In genomic region chr14:19344689-19345088, GRCh38 we compare ENCODE assay signal across 7 cellular contexts.
DNase-seq lines count a peak whose midpoint lies in the region; ATAC-seq and TF ChIP-seq lines count a peak whose summit lies in the region.
"Not testable (repeated sequence)": the region's sequence is repeated elsewhere in the genome, so short reads cannot be mapped to it uniquely, and the experiment has no call there.

No MANE protein-coding gene starts in this region.

- not testable (repeated sequence) for TF ChIP-seq EP300 in SK-N-SH (IDR thresholded peaks at IDR 0.05; ENCODE audit: borderline replicate concordance in 1 of 2, low read depth in 1 of 2, low read length in 1 of 2); upper lobe of left lung (IDR thresholded peaks at IDR 0.05)

- not testable (repeated sequence) for TF ChIP-seq POLR2A in upper lobe of left lung (IDR thresholded peaks at IDR 0.05)

- H3K27me3 ChIP-seq in PC-3 (ENCODE audit: low read length); SK-N-SH (ENCODE audit: insufficient read depth); lower lobe of right lung (ENCODE audit: low read depth); upper lobe of left lung: not testable (repeated sequence)

- POLR2A ChIA-PET in PC-3 (lab: Charles Lee; ENCODE audit: unreplicated experiment); SK-N-SH (lab: Yijun Ruan, JAX): not testable (repeated sequence)

- BruUV-seq in PC-3 (replicated peaks; lab: Mats Ljungman, UMichigan): not testable (repeated sequence)

- H3K9me3 ChIP-seq in PC-3 (ENCODE audit: low read length); SK-N-SH; lower lobe of right lung; upper lobe of left lung: not testable (repeated sequence)

- not testable (repeated sequence) for H3F3A ChIP-seq in PC-3 (ENCODE audit: low read length, unreplicated experiment); SK-N-SH (replicated peaks; ENCODE audit: insufficient read depth)

- not testable (repeated sequence) for H4K20me1 ChIP-seq in PC-3 (ENCODE audit: low read length); SK-N-SH (ENCODE audit: insufficient read depth)

- H3K9me2 ChIP-seq in PC-3 (replicated peaks; ENCODE audit: low read length); SK-N-SH: not testable (repeated sequence)

- intact Hi-C loops in PC-3 (cut with micrococcal nuclease); lower lobe of right lung (cut with DNase I): not testable (repeated sequence)

- DNase-seq in PC-3; SK-N-SH; left lobe of liver (ENCODE audit: low spot score); lower lobe of right lung; upper lobe of left lung: not testable (repeated sequence)

- H3K27ac ChIP-seq in PC-3 (ENCODE audit: low read length); SK-N-SH (ENCODE audit: low read depth in 2 of 2, low read length in 1 of 2); lower lobe of right lung; upper lobe of left lung: not testable (repeated sequence)

- H2AFZ ChIP-seq in PC-3 (ENCODE audit: low read length): peak overlapping the region; percentile 68; the same call in 1 of the 2 replicates
- not testable (repeated sequence) for H2AFZ ChIP-seq in SK-N-SH (ENCODE audit: low read depth)

- not testable (repeated sequence) for H3K36me3 ChIP-seq in PC-3 (ENCODE audit: low read depth, low read length); SK-N-SH (replicated peaks in 1 of 2; ENCODE audit: control insufficient read depth in 1 of 2, insufficient read depth in 2 of 2, low read length in 1 of 2); lower lobe of right lung; upper lobe of left lung

- not testable (repeated sequence) for H3K4me1 ChIP-seq in PC-3 (ENCODE audit: insufficient read depth, low read length); SK-N-SH (ENCODE audit: control insufficient read depth in 1 of 2, insufficient read depth in 2 of 2, low read depth in 1 of 2, low read length in 1 of 2); lower lobe of right lung; upper lobe of left lung

- not testable (repeated sequence) for H3K79me2 ChIP-seq in PC-3 (ENCODE audit: low read length); SK-N-SH (ENCODE audit: insufficient read depth)

- not testable (repeated sequence) for TF ChIP-seq CTCF in PC-3 (conservative IDR thresholded peaks at IDR 0.05; ENCODE audit: low read depth, low read length); SK-N-SH (IDR thresholded peaks at IDR 0.05); lower lobe of right lung (IDR thresholded peaks at IDR 0.05); upper lobe of left lung (IDR thresholded peaks at IDR 0.05)

- ATAC-seq in GM18867 (IDR thresholded peaks at IDR 0.05; ENCODE audit: unreplicated experiment): peak; percentile 81
- peak; percentile 65 for ATAC-seq in HG03439 (IDR thresholded peaks at IDR 0.05; ENCODE audit: unreplicated experiment)
- ATAC-seq in PC-3: peak; percentile 76
- peak; percentile 81 for ATAC-seq in left lobe of liver
- ATAC-seq in lower lobe of right lung: peak; percentile 75 to 80
- peak; percentile 65 to 86 for ATAC-seq in upper lobe of left lung (ENCODE audit: low FRiP score in 2 of 2)

- H3K4me2 ChIP-seq in PC-3 (ENCODE audit: low read length) (peak overlapping the region; percentile 67), SK-N-SH (peak overlapping the region; percentile 31; the same call in 1 of the 2 replicates)

- 11% methylated on average over 4 of the region's 20 CpGs for WGBS in SK-N-SH (ENCODE audit: low lambda C conversion rate)
- WGBS in upper lobe of left lung, 2 donors: 63 to 67% methylated on average over 2 to 4 of the region's 20 CpGs

- not testable (repeated sequence) for TF ChIP-seq RAD21 in SK-N-SH (IDR thresholded peaks at IDR 0.05; ENCODE audit: low read length)

- H3K4me3 ChIP-seq in PC-3 (ENCODE audit: low read length): peak overlapping the region; percentile 38; the same call in 1 of the 2 replicates
- not testable (repeated sequence) for H3K4me3 ChIP-seq in SK-N-SH (ENCODE audit: low read depth in 2 of 2, low read length in 1 of 2); lower lobe of right lung; upper lobe of left lung

- CTCF ChIA-PET in PC-3 (lab: Charles Lee); SK-N-SH (lab: Yijun Ruan, JAX): not testable (repeated sequence)

- H3K9ac ChIP-seq in PC-3 (ENCODE audit: low read length); SK-N-SH: not testable (repeated sequence)
